24 cellular contexts compared by ENCODE assay signal in genomic region chr6:11431455-11431937, GRCh38.
DNase-seq lines count a peak whose midpoint lies in the region; ATAC-seq and TF ChIP-seq lines count a peak whose summit lies in the region.
"Had no signal": no experiment of that assay in that cellular context is flagged by ENCODE, and none has a peak within 500 bp of the region (broad histone marks: within the 10 kb centered on the region; RNA-seq: fewer than 3 reads in every experiment).

No MANE protein-coding gene starts in this region.

- H3K27ac ChIP-seq in uterus (peak overlapping the region; percentile 68 to 86), SJCRH30 (no peak overlapping the region), brain microvascular endothelial cell (no peak overlapping the region)

- no peak overlapping the region for H3K27ac Mint-ChIP-seq in activated CD4-positive, alpha-beta T cell treated with anti-CD3 and anti-CD28 coated beads, Interleukin-2, amount 10 ng/mL, durations not matched to agents 24 days and 14 days
- no peak overlapping the region for H3K27ac Mint-ChIP-seq in activated CD4-positive, alpha-beta T cell treated with anti-CD3 and anti-CD28 coated beads for 36 hours
- H3K27ac Mint-ChIP-seq: activated B cell treated with CpG ODN at 0.5 μM for 24 hours; activated CD8-positive, alpha-beta T cell treated with anti-CD3 and anti-CD28 coated beads for 36 hours; natural killer cell; T-helper 2 cell treated with Interferon-gamma antibody and Interleukin-4, amounts not matched to agents 5 μg/mL and 100 μg/mL, for 36 hours had no signal

- H3K36me3 ChIP-seq in uterus (no peaks in the 10 kb centered on the region), SJCRH30 (no peaks in the 10 kb centered on the region), brain microvascular endothelial cell (replicated peaks) (no peaks in the 10 kb centered on the region)
- H3K36me3 ChIP-seq: suprapubic skin had no signal

- DNase-seq in activated CD4-positive, alpha-beta T cell treated with anti-CD3 and anti-CD28 coated beads, Interleukin-2, amount 10 ng/mL, durations not matched to agents 24 days and 14 days: peak; percentile 37
- DNase-seq in activated CD4-positive, alpha-beta T cell treated with anti-CD3 and anti-CD28 coated beads for 36 hours: no peak
- DNase-seq in fibroblast of mammary gland (ENCODE audit: low read depth) (peak; percentile 46), sciatic nerve (ENCODE audit: low spot score) (no peak), uterus (no peak), SJCRH30 (no peak), brain microvascular endothelial cell (no peak)
- DNase-seq: 8988T; activated B cell treated with CpG ODN at 0.5 μM for 24 hours; activated CD8-positive, alpha-beta T cell treated with anti-CD3 and anti-CD28 coated beads for 36 hours; activated naive CD4-positive, alpha-beta T cell treated with Interleukin-2 at 50 U/mL for 16 hours; activated T-cell treated with anti-CD3 and anti-CD28 coated beads, Interleukin-2, amount 50 U/mL, for 1 hour; islet precursor cell; Kasumi-1; natural killer cell; NCI-H1092 treated with DMSO at 0.1 percent for 48 hours; NCI-H69; posterior cingulate gyrus; SIG-M5; stimulated activated CD4-positive, alpha-beta T cell treated with anti-CD3 and anti-CD28 coated beads, Interleukin-4, amount 100 ng/mL, for 24 hours had no signal

- no peaks in the 10 kb centered on the region for H3K27me3 ChIP-seq in uterus
- no peaks in the 10 kb centered on the region for H3K27me3 ChIP-seq in SJCRH30
- H3K27me3 ChIP-seq in brain microvascular endothelial cell (replicated peaks): no peaks in the 10 kb centered on the region
- H3K27me3 ChIP-seq: suprapubic skin had no signal

- peaks cover 34% of the 10 kb centered on the region for H3K4me1 Mint-ChIP-seq in activated CD4-positive, alpha-beta T cell treated with anti-CD3 and anti-CD28 coated beads, Interleukin-2, amount 10 ng/mL, durations not matched to agents 24 days and 14 days
- H3K4me1 Mint-ChIP-seq in activated CD4-positive, alpha-beta T cell treated with anti-CD3 and anti-CD28 coated beads for 36 hours: peaks cover 29% of the 10 kb centered on the region

- H3K4me3 ChIP-seq in fibroblast of mammary gland (ENCODE audit: control insufficient read depth, low read depth, low read length) (no peak overlapping the region), uterus (no peak overlapping the region), SJCRH30 (no peak overlapping the region), brain microvascular endothelial cell (ENCODE audit: low read depth, low read length) (no peak overlapping the region)
- H3K4me3 ChIP-seq: GM23248, suprapubic skin had no signal

- CTCF ChIA-PET in activated CD4-positive, alpha-beta T cell treated with anti-CD3 and anti-CD28 coated beads for 36 hours (lab: Charles Lee): interaction anchor here (1.0 kb wide), 1 partner anchor 10 kb away, joined by 3 read pairs; no protein-coding TSS in a partner anchor

- no peaks in the 10 kb centered on the region for H3K36me3 Mint-ChIP-seq in activated CD4-positive, alpha-beta T cell treated with anti-CD3 and anti-CD28 coated beads, Interleukin-2, amount 10 ng/mL, durations not matched to agents 24 days and 14 days (ENCODE audit: low read depth)
- no peaks in the 10 kb centered on the region for H3K36me3 Mint-ChIP-seq in activated CD4-positive, alpha-beta T cell treated with anti-CD3 and anti-CD28 coated beads for 36 hours (ENCODE audit: low read depth)
- H3K36me3 Mint-ChIP-seq: natural killer cell had no signal

- TF ChIP-seq CTCF in fibroblast of mammary gland (conservative IDR thresholded peaks at IDR 0.05; ENCODE audit: control insufficient read depth, insufficient read depth, low read depth, low read length) (no peak), uterus (IDR thresholded peaks at IDR 0.05) (no peak), brain microvascular endothelial cell (IDR thresholded peaks at IDR 0.05; ENCODE audit: low read depth, low read length, missing control alignments) (no peak)

- in situ Hi-C loops in brain microvascular endothelial cell (cut with HindIII; ENCODE audit: low pct_ligation_motif_present, low sequenced_read_pairs): no loop called here

- no peak for ATAC-seq in activated CD4-positive, alpha-beta T cell treated with anti-CD3 and anti-CD28 coated beads for 36 hours
- ATAC-seq in sciatic nerve (peak; percentile 82), HG03457 (IDR thresholded peaks at IDR 0.05; ENCODE audit: unreplicated experiment) (no peak)
- ATAC-seq: activated CD8-positive, alpha-beta T cell treated with anti-CD3 and anti-CD28 coated beads for 36 hours; natural killer cell had no signal

- intact Hi-C loops in activated CD4-positive, alpha-beta T cell treated with anti-CD3 and anti-CD28 coated beads, Interleukin-2, amount 10 ng/mL, durations not matched to agents 24 days and 14 days (cut with micrococcal nuclease): no loop called here
- intact Hi-C loops in activated CD4-positive, alpha-beta T cell treated with anti-CD3 and anti-CD28 coated beads for 36 hours (cut with DNase I, micrococcal nuclease): no loop called here
- intact Hi-C loops in sciatic nerve (cut with DNase I): no loop called here
- intact Hi-C loops in uterus (cut with DNase I; ENCODE audit: low total_unique reads): no loop called here

- H3K4me3 Mint-ChIP-seq in activated CD4-positive, alpha-beta T cell treated with anti-CD3 and anti-CD28 coated beads, Interleukin-2, amount 10 ng/mL, durations not matched to agents 24 days and 14 days: no peak overlapping the region
- no peak overlapping the region for H3K4me3 Mint-ChIP-seq in activated CD4-positive, alpha-beta T cell treated with anti-CD3 and anti-CD28 coated beads for 36 hours
- H3K4me3 Mint-ChIP-seq: activated B cell treated with CpG ODN at 0.5 μM for 24 hours; activated CD8-positive, alpha-beta T cell treated with anti-CD3 and anti-CD28 coated beads for 36 hours; natural killer cell; T-helper 2 cell treated with Interferon-gamma antibody and Interleukin-4, amounts not matched to agents 5 μg/mL and 100 μg/mL, for 36 hours had no signal

- no peaks in the 10 kb centered on the region for H3K27me3 Mint-ChIP-seq in activated CD4-positive, alpha-beta T cell treated with anti-CD3 and anti-CD28 coated beads, Interleukin-2, amount 10 ng/mL, durations not matched to agents 24 days and 14 days
- H3K27me3 Mint-ChIP-seq in activated CD4-positive, alpha-beta T cell treated with anti-CD3 and anti-CD28 coated beads for 36 hours: no peaks in the 10 kb centered on the region
- H3K27me3 Mint-ChIP-seq: activated B cell treated with CpG ODN at 0.5 μM for 24 hours; activated CD8-positive, alpha-beta T cell treated with anti-CD3 and anti-CD28 coated beads for 36 hours had no signal

- peaks cover 7% of the 10 kb centered on the region for H3K9me3 Mint-ChIP-seq in activated CD4-positive, alpha-beta T cell treated with anti-CD3 and anti-CD28 coated beads, Interleukin-2, amount 10 ng/mL, durations not matched to agents 24 days and 14 days
- H3K9me3 Mint-ChIP-seq in activated CD4-positive, alpha-beta T cell treated with anti-CD3 and anti-CD28 coated beads for 36 hours (ENCODE audit: low read depth): no peaks in the 10 kb centered on the region
- H3K9me3 Mint-ChIP-seq: activated B cell treated with CpG ODN at 0.5 μM for 24 hours; activated CD8-positive, alpha-beta T cell treated with anti-CD3 and anti-CD28 coated beads for 36 hours; natural killer cell; T-helper 2 cell treated with Interferon-gamma antibody and Interleukin-4, amounts not matched to agents 5 μg/mL and 100 μg/mL, for 36 hours had no signal

- no peak for TF ChIP-seq POLR2A in uterus (IDR thresholded peaks at IDR 0.05)

- H3K4me1 ChIP-seq in uterus (peaks cover 0 to 9% of the 10 kb centered on the region in 2 donors), SJCRH30 (no peaks in the 10 kb centered on the region; the same call in 1 of the 2 replicates)

- no peaks in the 10 kb centered on the region for H3K9me3 ChIP-seq in uterus
- H3K9me3 ChIP-seq in SJCRH30 (replicated peaks): no peaks in the 10 kb centered on the region
- H3K9me3 ChIP-seq: suprapubic skin had no signal

- POLR2A ChIA-PET in activated CD4-positive, alpha-beta T cell treated with anti-CD3 and anti-CD28 coated beads for 36 hours (lab: Charles Lee): no interaction called here

Comparison
In these comparisons a context has a peak if more than half of its experiments do, and no peak if none do; other contexts are left out.
1. DNase-seq: peak in activated CD4-positive, alpha-beta T cell treated with anti-CD3 and anti-CD28 coated beads, Interleukin-2, amount 10 ng/mL, durations not matched to agents 24 days and 14 days (single experiment) and fibroblast of mammary gland (single experiment); none in activated CD4-positive, alpha-beta T cell treated with anti-CD3 and anti-CD28 coated beads for 36 hours (single experiment), sciatic nerve (single experiment), uterus (0 of 2), SJCRH30 (0 of 2) and brain microvascular endothelial cell (single experiment).
2. H3K27ac ChIP-seq: peak in uterus (2 of 2); none in SJCRH30 (single experiment) and brain microvascular endothelial cell (single experiment).